1 cellular context compared by ENCODE assay signal in genomic region chr1:1357871-1358432, GRCh38.
TF ChIP-seq lines count a peak whose summit lies in the region.

No MANE protein-coding gene starts in this region.

TF ChIP-seq in HepG2, 621 proteins besides CTCF, POLR2A, EP300 and RAD21 (continued from another document and continues in another):
- TF ChIP-seq PBX2 (CRISPR knock-in tag; IDR thresholded peaks at IDR 0.05): no peak
- TF ChIP-seq NRL (CRISPR knock-in tag; IDR thresholded peaks at IDR 0.05; ENCODE audit: borderline replicate concordance): 0 out of 2 replicates have a peak, but pooled peaks have one; percentile 36
- no peak for TF ChIP-seq SSRP1 (CRISPR knock-in tag; IDR thresholded peaks at IDR 0.05)
- TF ChIP-seq, protein P1, sequence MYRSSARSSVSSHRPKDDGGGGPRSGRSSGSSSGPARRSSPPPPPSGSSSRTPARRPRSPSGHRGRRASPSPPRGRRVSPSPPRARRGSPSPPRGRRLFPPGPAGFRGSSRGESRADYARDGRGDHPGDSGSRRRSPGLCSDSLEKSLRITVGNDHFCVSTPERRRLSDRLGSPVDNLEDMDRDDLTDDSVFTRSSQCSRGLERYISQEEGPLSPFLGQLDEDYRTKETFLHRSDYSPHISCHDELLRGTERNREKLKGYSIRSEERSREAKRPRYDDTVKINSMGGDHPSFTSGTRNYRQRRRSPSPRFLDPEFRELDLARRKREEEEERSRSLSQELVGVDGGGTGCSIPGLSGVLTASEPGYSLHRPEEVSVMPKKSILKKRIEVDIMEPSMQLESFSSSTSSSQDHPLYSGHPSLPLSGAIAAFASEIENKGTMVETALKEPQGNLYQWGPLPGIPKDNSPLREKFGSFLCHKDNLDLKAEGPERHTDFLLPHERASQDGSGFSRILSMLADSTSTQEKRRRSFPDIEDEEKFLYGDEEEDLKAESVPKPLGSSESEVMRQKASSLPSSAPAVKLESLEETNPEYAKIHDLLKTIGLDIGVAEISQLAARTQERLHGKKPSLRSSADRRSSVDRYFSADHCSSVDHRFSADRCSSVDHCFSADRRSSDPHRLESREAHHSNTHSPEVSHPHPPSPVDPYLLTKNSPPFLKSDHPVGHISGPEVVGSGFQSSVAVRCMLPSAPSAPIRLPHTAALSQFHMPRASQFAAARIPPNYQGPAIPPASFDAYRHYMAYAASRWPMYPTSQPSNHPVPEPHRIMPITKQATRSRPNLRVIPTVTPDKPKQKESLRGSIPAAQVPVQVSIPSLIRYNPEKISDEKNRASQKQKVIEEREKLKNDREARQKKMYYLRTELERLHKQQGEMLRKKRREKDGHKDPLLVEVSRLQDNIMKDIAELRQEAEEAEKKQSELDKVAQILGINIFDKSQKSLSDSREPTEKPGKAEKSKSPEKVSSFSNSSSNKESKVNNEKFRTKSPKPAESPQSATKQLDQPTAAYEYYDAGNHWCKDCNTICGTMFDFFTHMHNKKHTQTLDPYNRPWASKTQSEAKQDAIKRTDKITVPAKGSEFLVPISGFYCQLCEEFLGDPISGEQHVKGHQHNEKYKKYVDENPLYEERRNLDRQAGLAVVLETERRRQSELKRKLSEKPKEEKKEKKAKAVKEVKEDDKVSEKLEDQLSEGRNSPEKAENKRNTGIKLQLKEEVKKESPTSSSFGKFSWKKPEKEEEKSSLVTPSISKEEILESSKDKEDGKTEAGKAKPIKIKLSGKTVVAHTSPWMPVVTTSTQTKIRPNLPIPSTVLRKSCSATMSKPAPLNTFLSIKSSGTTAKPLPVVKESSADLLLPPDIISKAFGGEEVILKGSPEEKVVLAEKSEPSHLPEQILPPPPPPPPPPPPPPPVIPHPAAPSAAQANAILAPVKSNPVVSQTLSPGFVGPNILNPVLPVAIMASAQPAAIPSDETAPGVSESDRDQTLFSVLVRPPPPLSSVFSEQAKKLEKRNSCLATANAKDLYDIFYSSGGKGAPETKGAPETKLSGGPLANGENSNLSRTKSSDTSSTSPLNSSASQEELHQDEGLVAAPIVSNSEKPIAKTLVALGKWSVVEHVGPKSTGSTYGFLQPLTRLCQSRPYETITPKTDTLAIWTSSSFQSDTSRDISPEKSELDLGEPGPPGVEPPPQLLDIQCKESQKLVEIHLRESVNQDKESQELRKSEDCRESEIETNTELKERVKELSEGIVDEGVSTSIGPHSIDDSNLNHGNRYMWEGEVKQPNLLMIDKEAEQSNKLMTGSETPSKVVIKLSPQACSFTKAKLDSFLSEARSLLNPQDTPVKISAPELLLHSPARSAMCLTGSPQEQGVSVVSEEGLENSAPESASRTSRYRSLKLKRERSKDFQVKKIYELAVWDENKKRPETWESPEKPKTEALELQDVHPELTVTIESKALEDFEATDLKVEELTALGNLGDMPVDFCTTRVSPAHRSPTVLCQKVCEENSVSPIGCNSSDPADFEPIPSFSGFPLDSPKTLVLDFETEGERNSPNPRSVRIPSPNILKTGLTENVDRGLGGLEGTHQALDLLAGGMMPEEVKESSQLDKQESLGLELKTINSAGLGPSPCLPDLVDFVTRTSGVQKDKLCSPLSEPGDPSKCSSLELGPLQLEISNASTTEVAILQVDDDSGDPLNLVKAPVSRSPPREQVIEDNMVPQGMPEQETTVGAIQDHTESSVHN (CRISPR knock-in tag; IDR thresholded peaks at IDR 0.05): no peak
- TF ChIP-seq ZNF333 (CRISPR knock-in tag; IDR thresholded peaks at IDR 0.05; ENCODE audit: borderline replicate concordance): no peak
- no peak for TF ChIP-seq ZNF672 (CRISPR knock-in tag; IDR thresholded peaks at IDR 0.05)
- TF ChIP-seq ZNF367 (CRISPR knock-in tag; IDR thresholded peaks at IDR 0.05; ENCODE audit: borderline replicate concordance): no peak
- TF ChIP-seq USF2 (IDR thresholded peaks at IDR 0.05; ENCODE audit: low read depth, low read length): no peak
- no peak; the same call in 1 of the 2 replicates for TF ChIP-seq USF2 (CRISPR knock-in tag; IDR thresholded peaks at IDR 0.05; ENCODE audit: borderline replicate concordance)
- no peak for TF ChIP-seq KMT2B (CRISPR knock-in tag; IDR thresholded peaks at IDR 0.05)
- no peak for TF ChIP-seq PHF5A (CRISPR knock-in tag; IDR thresholded peaks at IDR 0.05; ENCODE audit: low read depth, unreplicated experiment)
- TF ChIP-seq, protein P2, sequence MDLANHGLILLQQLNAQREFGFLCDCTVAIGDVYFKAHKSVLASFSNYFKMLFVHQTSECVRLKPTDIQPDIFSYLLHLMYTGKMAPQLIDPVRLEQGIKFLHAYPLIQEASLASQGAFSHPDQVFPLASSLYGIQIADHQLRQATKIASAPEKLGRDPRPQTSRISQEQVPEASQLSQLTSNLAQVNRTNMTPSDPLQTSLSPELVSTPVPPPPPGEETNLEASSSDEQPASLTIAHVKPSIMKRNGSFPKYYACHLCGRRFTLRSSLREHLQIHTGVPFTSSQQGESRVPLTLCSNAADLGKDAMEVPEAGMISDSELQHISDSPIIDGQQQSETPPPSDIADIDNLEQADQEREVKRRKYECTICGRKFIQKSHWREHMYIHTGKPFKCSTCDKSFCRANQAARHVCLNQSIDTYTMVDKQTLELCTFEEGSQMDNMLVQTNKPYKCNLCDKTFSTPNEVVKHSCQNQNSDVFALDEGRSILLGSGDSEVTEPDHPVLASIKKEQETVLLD (CRISPR knock-in tag; IDR thresholded peaks at IDR 0.05; ENCODE audit: low read depth): no peak
- TF ChIP-seq HIVEP1 (CRISPR knock-in tag; IDR thresholded peaks at IDR 0.05): no peak
- 0 out of 2 replicates have a peak, but pooled peaks have one; percentile 1 for TF ChIP-seq PHF8 (CRISPR knock-in tag; IDR thresholded peaks at IDR 0.05)
- no peak for TF ChIP-seq TEAD3 (CRISPR knock-in tag; optimal IDR thresholded peaks at IDR 0.05; ENCODE audit: borderline replicate concordance)
- no peak for TF ChIP-seq KDM6A (CRISPR knock-in tag; IDR thresholded peaks at IDR 0.05; ENCODE audit: low read depth)
- no peak for TF ChIP-seq IKZF5 (CRISPR knock-in tag; IDR thresholded peaks at IDR 0.05)
- TF ChIP-seq ZNF891 (CRISPR knock-in tag; IDR thresholded peaks at IDR 0.05): peak; percentile 54; the same call in 1 of the 2 replicates
- peak; percentile 47; the same call in 1 of the 2 replicates for TF ChIP-seq MAFF (IDR thresholded peaks at IDR 0.05; ENCODE audit: low read depth, low read length)
- TF ChIP-seq ZNF276 (CRISPR knock-in tag; IDR thresholded peaks at IDR 0.05; ENCODE audit: low read depth): no peak
- no peak for TF ChIP-seq FIP1L1 (IDR thresholded peaks at IDR 0.05; ENCODE audit: borderline replicate concordance, insufficient read depth, low read depth, low read length)
- TF ChIP-seq NR2F1 (CRISPR knock-in tag; IDR thresholded peaks at IDR 0.05): no peak
- no peak for TF ChIP-seq GABPB1 (CRISPR knock-in tag; IDR thresholded peaks at IDR 0.05)
- no peak for TF ChIP-seq ZSCAN25 (CRISPR knock-in tag; IDR thresholded peaks at IDR 0.05)
- no peak for TF ChIP-seq SMYD3 (CRISPR knock-in tag; IDR thresholded peaks at IDR 0.05)
- TF ChIP-seq ZNF317 (CRISPR knock-in tag; IDR thresholded peaks at IDR 0.05): no peak
- TF ChIP-seq DMTF1 (CRISPR knock-in tag; IDR thresholded peaks at IDR 0.05): no peak
- TF ChIP-seq, protein P3, sequence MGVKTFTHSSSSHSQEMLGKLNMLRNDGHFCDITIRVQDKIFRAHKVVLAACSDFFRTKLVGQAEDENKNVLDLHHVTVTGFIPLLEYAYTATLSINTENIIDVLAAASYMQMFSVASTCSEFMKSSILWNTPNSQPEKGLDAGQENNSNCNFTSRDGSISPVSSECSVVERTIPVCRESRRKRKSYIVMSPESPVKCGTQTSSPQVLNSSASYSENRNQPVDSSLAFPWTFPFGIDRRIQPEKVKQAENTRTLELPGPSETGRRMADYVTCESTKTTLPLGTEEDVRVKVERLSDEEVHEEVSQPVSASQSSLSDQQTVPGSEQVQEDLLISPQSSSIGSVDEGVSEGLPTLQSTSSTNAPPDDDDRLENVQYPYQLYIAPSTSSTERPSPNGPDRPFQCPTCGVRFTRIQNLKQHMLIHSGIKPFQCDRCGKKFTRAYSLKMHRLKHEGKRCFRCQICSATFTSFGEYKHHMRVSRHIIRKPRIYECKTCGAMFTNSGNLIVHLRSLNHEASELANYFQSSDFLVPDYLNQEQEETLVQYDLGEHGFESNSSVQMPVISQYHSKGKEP (CRISPR knock-in tag; IDR thresholded peaks at IDR 0.05): no peak
- TF ChIP-seq, protein P4, sequence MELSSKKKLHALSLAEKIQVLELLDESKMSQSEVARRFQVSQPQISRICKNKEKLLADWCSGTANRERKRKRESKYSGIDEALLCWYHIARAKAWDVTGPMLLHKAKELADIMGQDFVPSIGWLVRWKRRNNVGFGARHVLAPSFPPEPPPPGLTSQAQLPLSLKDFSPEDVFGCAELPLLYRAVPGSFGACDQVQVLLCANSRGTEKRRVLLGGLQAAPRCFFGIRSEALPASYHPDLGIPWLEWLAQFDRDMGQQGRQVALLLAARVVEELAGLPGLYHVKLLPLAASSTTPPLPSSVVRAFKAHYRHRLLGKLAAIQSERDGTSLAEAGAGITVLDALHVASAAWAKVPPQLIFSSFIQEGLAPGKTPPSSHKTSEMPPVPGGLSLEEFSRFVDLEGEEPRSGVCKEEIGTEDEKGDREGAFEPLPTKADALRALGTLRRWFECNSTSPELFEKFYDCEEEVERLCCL (CRISPR knock-in tag; IDR thresholded peaks at IDR 0.05; ENCODE audit: borderline replicate concordance): 0 out of 2 replicates have a peak, but pooled peaks have one; percentile 19
- no peak for TF ChIP-seq SUZ12 (IDR thresholded peaks at IDR 0.05; ENCODE audit: low read depth, low read length)
- TF ChIP-seq ZNF563 (CRISPR knock-in tag; IDR thresholded peaks at IDR 0.05): no peak
- TF ChIP-seq TARDBP (CRISPR knock-in tag; IDR thresholded peaks at IDR 0.05): no peak
- no peak for TF ChIP-seq FOXC1 (CRISPR knock-in tag; IDR thresholded peaks at IDR 0.05; ENCODE audit: borderline replicate concordance)
- TF ChIP-seq ZSCAN12 (CRISPR knock-in tag; IDR thresholded peaks at IDR 0.05): no peak
- no peak for TF ChIP-seq HMGA1 (CRISPR knock-in tag; conservative IDR thresholded peaks at IDR 0.05)
- no peak for TF ChIP-seq RARA (CRISPR knock-in tag; IDR thresholded peaks at IDR 0.05)
- TF ChIP-seq ATF7-NPFF (CRISPR knock-in tag; IDR thresholded peaks at IDR 0.05; ENCODE audit: low read depth): no peak
- TF ChIP-seq MXI1 (IDR thresholded peaks at IDR 0.05; ENCODE audit: borderline replicate concordance, low read depth, low read length): no peak
- TF ChIP-seq ZNF674 (CRISPR knock-in tag; IDR thresholded peaks at IDR 0.05; ENCODE audit: low read depth): no peak
- TF ChIP-seq ZNF607 (CRISPR knock-in tag; IDR thresholded peaks at IDR 0.05; ENCODE audit: borderline replicate concordance): no peak
- no peak for TF ChIP-seq ZNF282 (IDR thresholded peaks at IDR 0.05; ENCODE audit: partially characterized antibody)
- TF ChIP-seq ZNF383 (CRISPR knock-in tag; IDR thresholded peaks at IDR 0.05; ENCODE audit: borderline replicate concordance): no peak
- TF ChIP-seq ZIK1 (CRISPR knock-in tag; IDR thresholded peaks at IDR 0.05; ENCODE audit: borderline replicate concordance, low read depth): no peak
